15 cellular contexts compared by ENCODE assay signal in the genomic region with DNA sequence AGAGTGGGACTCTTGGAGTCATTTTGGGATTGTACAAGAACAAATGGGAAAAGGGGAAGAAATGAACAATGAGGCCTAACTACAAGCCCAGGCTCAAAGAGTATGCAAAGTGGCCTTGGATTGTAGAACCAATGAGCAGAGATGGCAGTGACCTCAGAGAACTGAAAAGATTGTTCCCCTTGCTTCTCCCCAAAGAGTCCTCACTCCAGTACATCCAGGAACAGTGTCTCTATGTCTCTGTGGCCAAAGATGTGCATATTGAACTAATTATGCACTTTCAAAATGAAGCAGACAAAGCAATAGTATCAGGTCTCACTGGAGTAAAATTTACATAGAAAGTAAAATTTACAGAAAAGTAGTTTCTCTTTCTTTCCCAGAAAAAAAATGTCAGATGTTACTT.
DNase-seq lines count a peak whose midpoint lies in the region; ATAC-seq lines count a peak whose summit lies in the region.
"Had no signal": no experiment of that assay in that cellular context is flagged by ENCODE, and none has a peak within 500 bp of the region (broad histone marks: within the 10 kb centered on the region; RNA-seq: fewer than 3 reads in every experiment).

No MANE protein-coding gene starts in this region.

- no peak for DNase-seq in stimulated activated naive CD4-positive, alpha-beta T cell (lab: John Stamatoyannopoulos, UW)
- DNase-seq in EL: no peak
- no peak for DNase-seq in cardiac septum (ENCODE audit: low spot score)
- DNase-seq: activated CD8-positive, alpha-beta memory T cell treated with anti-CD3 and anti-CD28 coated beads, Interleukin-2, amount 50 U/mL, for 4 hours; CD4-positive, CD25-positive, alpha-beta regulatory T cell; effector memory CD8-positive, alpha-beta T cell; gastrocnemius medialis; NCI-H1092; sigmoid colon; stimulated activated CD4-positive, alpha-beta T cell treated with anti-CD3 and anti-CD28 coated beads, Interleukin-4, amount 100 ng/mL, for 4 hours had no signal

- peak; percentile 59 for ATAC-seq in GM19351 (IDR thresholded peaks at IDR 0.05; ENCODE audit: unreplicated experiment)
- peak; percentile 57 for ATAC-seq in HG02642 (IDR thresholded peaks at IDR 0.05; ENCODE audit: poor library complexity, unreplicated experiment)
- ATAC-seq in HG03575 (IDR thresholded peaks at IDR 0.05; ENCODE audit: extremely low read depth, insufficient number of reproducible peaks, low FRiP score, unreplicated experiment): peak; percentile 37
- ATAC-seq in HG02970 (IDR thresholded peaks at IDR 0.05; ENCODE audit: low FRiP score, unreplicated experiment): no peak
- ATAC-seq: effector memory CD8-positive, alpha-beta T cell; gastrocnemius medialis; stimulated activated memory B cell treated with anti-CD40 and anti-IgM and Interleukin-4, amounts not matched to agents 10 μg/mL and 1 μg/mL and 100 μg/mL, for 72 hours had no signal

- intact Hi-C loops in cardiac septum (cut with DNase I): no loop called here
